ENCODE assay signal across 8 cellular contexts in the genomic region with DNA sequence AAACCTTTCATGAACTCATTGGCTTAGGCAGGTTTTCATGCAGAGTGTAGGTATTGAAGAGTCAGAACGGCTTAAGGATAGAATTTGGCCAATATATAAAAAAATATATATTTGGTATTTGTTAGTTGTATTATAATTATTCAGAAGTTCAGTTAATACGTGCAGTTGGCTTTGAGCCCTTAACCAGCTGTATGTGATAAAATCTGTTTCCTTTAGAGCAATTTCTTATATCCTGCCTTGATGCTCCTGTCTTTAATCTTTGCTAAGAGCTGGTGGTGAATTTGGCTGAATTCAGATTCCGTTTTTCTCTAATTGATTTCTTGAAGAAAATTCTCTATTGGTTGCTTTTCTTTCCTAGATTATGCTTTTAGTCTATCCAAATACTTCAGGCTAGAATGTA. TPM values are rescaled to one million over a fixed set of nuclear protein-coding genes. Genes with fewer than 3 reads are reported as not detected.
A peak's percentile ranks its signal among the peaks of the same experiment; 100 is the strongest.
DNase-seq lines count a peak whose midpoint lies in the region; TF ChIP-seq lines count a peak whose summit lies in the region.
"Had no signal": no experiment of that assay in that cellular context is flagged by ENCODE, and none has a peak within 500 bp of the region (broad histone marks: within the 10 kb centered on the region; RNA-seq: fewer than 3 reads in every experiment).

No MANE protein-coding gene starts in this region.

- intact Hi-C loops in sigmoid colon (cut with DNase I) = no loop called here

- H3K9me3 ChIP-seq in SK-N-MC (ENCODE audit: low read depth, low read length) (no peaks in the 10 kb centered on the region), sigmoid colon (no peaks in the 10 kb centered on the region)

- no peak for TF ChIP-seq EP300 in sigmoid colon (IDR thresholded peaks at IDR 0.05)

- H3K27me3 ChIP-seq in sigmoid colon = no peaks in the 10 kb centered on the region

- H3K9ac ChIP-seq in SK-N-MC (ENCODE audit: insufficient read length) = peak overlapping the region; percentile 25

- H3K36me3 ChIP-seq in SK-N-MC (ENCODE audit: insufficient read depth, low read length) = peaks cover 49% of the 10 kb centered on the region
- peaks cover 0 to 21% (median 8%) of the 10 kb centered on the region in 4 donors for H3K36me3 ChIP-seq in sigmoid colon

- TF ChIP-seq POLR2A in sigmoid colon (IDR thresholded peaks at IDR 0.05) = no peak

- H3K27ac ChIP-seq in SK-N-MC (peak overlapping the region; percentile 72; the same call in 1 of the 2 replicates), sigmoid colon (peak overlapping the region in 3 of 4 donors; percentile 12 to 86 (median 79))

- TF ChIP-seq CTCF in sigmoid colon (IDR thresholded peaks at IDR 0.05) = no peak

- 36 to 77% methylated on average over 3 of the region's 3 CpGs for WGBS in sigmoid colon, 2 donors

- H3K4me3 ChIP-seq in SK-N-MC (peak overlapping the region; percentile 85), sigmoid colon (no peak overlapping the region)

- DNase-seq in GF-D8 (lab: John Stamatoyannopoulos, UW) = peak; percentile 42
- no peak for DNase-seq in SK-N-MC (ENCODE audit: low read depth, low spot score)
- DNase-seq in dermis blood vessel endothelial cell = peak; percentile 46
- no peak for DNase-seq in sigmoid colon
- no peak for DNase-seq in stimulated activated CD4-positive, alpha-beta T cell treated with anti-CD3 and anti-CD28 coated beads, Interleukin-15, amount 100 ng/mL, for 24 hours
- no peak for DNase-seq in LoVo (ENCODE audit: low spot score)
- DNase-seq in retina = no peak
- DNase-seq: NCI-H345 had no signal

- H3K4me1 ChIP-seq in sigmoid colon = peaks cover 0 to 67% (median 48%) of the 10 kb centered on the region in 4 donors

RNA-seq across cellular contexts. Expression of a gene that starts 3.7 kb away (rescaled TPM):
- 798 and 1,016 TPM in 2 replicates for total RNA-seq in dermis blood vessel endothelial cell
- total RNA-seq in sigmoid colon = 100 to 1,000 TPM; 135 to 214 (median 170) TPM
- polyA plus RNA-seq in sigmoid colon = 100 to 1,000 TPM in 1 of 3 donors, 10 to 100 TPM in 2; 52.5 to 132 (median 75.2) TPM

Comparison
In these comparisons a context has a peak if more than half of its experiments do, and no peak if none do; other contexts are left out.
1. DNase-seq: peak in GF-D8 (single experiment) and dermis blood vessel endothelial cell (single experiment); none in SK-N-MC (single experiment), sigmoid colon (single experiment), stimulated activated CD4-positive, alpha-beta T cell treated with anti-CD3 and anti-CD28 coated beads, Interleukin-15, amount 100 ng/mL, for 24 hours (single experiment), LoVo (single experiment) and retina (single experiment).